Comparison of ENCODE assay signal across 1 cellular context in the genomic region with DNA sequence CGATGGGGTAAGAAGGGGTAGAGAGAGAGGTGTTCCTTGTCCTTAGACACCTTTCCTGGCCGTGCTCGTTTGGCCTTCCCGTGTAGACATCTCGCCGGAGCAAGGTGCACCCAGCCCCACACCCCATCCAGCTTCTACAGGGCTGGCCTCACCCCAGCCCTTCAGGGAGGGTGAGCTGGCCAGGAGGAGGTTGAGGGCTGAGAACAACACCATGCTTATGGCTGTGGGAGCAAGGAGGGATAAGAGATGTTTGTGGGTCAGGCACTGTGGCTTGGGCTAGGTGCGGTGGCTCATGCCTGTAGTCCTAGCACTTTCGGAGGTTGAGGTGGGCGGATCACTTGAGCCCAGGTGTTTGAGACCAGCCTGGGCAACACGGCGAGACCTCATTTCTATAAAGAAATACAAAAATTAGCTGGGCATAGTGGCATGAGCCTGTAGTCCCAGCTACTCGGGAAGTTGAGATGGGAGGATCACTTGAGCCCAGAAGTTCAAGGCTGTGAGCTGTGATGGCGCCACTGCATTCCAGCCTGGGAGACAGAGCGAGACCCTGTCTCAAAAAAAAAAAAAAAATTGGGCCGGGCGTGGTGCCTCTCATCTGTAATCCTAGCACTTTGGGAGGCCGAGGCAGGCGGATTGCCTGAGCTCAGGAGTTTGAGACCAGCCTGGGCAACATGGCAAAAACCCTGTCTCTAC.
TF ChIP-seq lines count a peak whose summit lies in the region.

No MANE protein-coding gene starts in this region.

TF ChIP-seq in HEK293, 187 proteins besides CTCF, POLR2A, EP300 and RAD21:
- no peak for TF ChIP-seq PRDM1 (tag by site-specific recombination; IDR thresholded peaks at IDR 0.05)
- no peak for TF ChIP-seq ZNF629 (tag by site-specific recombination; IDR thresholded peaks at IDR 0.05)
- no peak for TF ChIP-seq TSHZ1 (tag by site-specific recombination; IDR thresholded peaks at IDR 0.05; ENCODE audit: borderline replicate concordance)
- TF ChIP-seq ZNF433 (tag by site-specific recombination; IDR thresholded peaks at IDR 0.05; ENCODE audit: low read depth), result no peak
- TF ChIP-seq ZNF785 (tag by site-specific recombination; IDR thresholded peaks at IDR 0.05), result no peak
- no peak for TF ChIP-seq ZNF660 (tag by site-specific recombination; IDR thresholded peaks at IDR 0.05)
- no peak for TF ChIP-seq YY2 (tag by site-specific recombination; IDR thresholded peaks at IDR 0.05)
- TF ChIP-seq, protein P1, sequence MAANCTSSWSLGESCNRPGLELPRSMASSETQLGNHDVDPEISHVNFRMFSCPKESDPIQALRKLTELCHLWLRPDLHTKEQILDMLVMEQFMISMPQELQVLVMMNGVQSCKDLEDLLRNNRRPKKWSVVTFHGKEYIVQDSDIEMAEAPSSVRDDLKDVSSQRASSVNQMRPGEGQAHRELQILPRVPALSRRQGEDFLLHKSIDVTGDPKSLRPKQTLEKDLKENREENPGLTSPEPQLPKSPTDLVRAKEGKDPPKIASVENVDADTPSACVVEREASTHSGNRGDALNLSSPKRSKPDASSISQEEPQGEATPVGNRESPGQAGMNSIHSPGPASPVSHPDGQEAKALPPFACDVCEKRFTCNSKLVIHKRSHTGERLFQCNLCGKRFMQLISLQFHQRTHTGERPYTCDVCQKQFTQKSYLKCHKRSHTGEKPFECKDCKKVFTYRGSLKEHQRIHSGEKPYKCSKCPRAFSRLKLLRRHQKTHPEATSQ (tag by site-specific recombination; IDR thresholded peaks at IDR 0.05), result no peak
- TF ChIP-seq ZBTB11 (tag by site-specific recombination; conservative IDR thresholded peaks at IDR 0.05; ENCODE audit: low read depth), result no peak
- TF ChIP-seq ZNF426 (tag by site-specific recombination; IDR thresholded peaks at IDR 0.05), result no peak
- TF ChIP-seq, protein P2, sequence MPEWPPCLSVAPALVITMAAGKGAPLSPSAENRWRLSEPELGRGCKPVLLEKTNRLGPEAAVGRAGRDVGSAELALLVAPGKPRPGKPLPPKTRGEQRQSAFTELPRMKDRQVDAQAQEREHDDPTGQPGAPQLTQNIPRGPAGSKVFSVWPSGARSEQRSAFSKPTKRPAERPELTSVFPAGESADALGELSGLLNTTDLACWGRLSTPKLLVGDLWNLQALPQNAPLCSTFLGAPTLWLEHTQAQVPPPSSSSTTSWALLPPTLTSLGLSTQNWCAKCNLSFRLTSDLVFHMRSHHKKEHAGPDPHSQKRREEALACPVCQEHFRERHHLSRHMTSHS (tag by site-specific recombination; IDR thresholded peaks at IDR 0.05), result no peak
